17 cellular contexts compared by ENCODE assay signal in the genomic region with DNA sequence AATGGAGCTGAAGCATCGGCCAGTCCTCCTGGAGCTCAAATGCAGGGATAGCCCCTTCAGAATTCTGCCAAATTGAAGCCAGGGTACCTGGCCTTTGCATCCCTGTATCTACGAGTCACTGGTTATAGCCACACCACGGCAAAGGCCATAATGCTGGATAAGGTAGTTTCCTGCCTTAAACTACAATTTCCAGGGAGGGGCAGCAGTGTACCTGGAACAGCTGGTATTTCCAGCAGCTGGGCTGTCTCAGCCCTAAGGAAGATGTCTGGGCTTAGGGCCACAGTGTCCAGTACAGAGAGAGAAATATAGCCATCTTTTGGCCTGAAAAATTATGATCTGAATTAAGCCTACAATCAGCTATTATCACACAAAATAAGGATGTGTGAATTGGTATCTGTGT.
DNase-seq lines count a peak whose midpoint lies in the region; ATAC-seq and TF ChIP-seq lines count a peak whose summit lies in the region.
"Had no signal": no experiment of that assay in that cellular context is flagged by ENCODE, and none has a peak within 500 bp of the region (broad histone marks: within the 10 kb centered on the region; RNA-seq: fewer than 3 reads in every experiment).

No MANE protein-coding gene starts in this region.

- H3K9ac ChIP-seq in SK-N-SH: no peak overlapping the region

- no peaks in the 10 kb centered on the region for H4K20me1 ChIP-seq in SK-N-SH (ENCODE audit: insufficient read depth)

- WGBS in SK-N-SH (ENCODE audit: low lambda C conversion rate): 27% methylated on average over 3 of the region's 3 CpGs

- no peaks in the 10 kb centered on the region for H3K36me3 ChIP-seq in SK-N-SH (replicated peaks in 1 of 2; ENCODE audit: control insufficient read depth in 1 of 2, insufficient read depth in 2 of 2, low read length in 1 of 2)
- H3K36me3 ChIP-seq: brain microvascular endothelial cell, thyroid gland had no signal

- no peaks in the 10 kb centered on the region for H3K9me2 ChIP-seq in SK-N-SH

- DNase-seq in DMS153 (lab: John Stamatoyannopoulos, UW) (peak; percentile 29), HuH-7.5 (ENCODE audit: low spot score) (peak; percentile 17), WTC11 (ENCODE audit: low spot score) (peak; percentile 33), left kidney (ENCODE audit: low read depth, low spot score) (peak; percentile 7), SK-N-SH (no peak), foreskin melanocyte (no peak)
- DNase-seq: activated CD8-positive, alpha-beta T cell treated with anti-CD3 and anti-CD28 coated beads, Interleukin-2, amount 10 ng/mL, durations not matched to agents 7 days and 5 days; activated effector memory CD4-positive, alpha-beta T cell treated with anti-CD3 and anti-CD28 coated beads, Interleukin-2, amount 50 U/mL, for 16 hours; brain microvascular endothelial cell; DND-41; effector CD4-positive, alpha-beta T cell; foreskin fibroblast; NCI-H1092; psoas muscle; thyroid gland had no signal

- TF ChIP-seq CTCF in WTC11 (IDR thresholded peaks at IDR 0.05) (no peak), SK-N-SH (IDR thresholded peaks at IDR 0.05) (no peak)

- H2AFZ ChIP-seq in SK-N-SH (ENCODE audit: low read depth): no peak overlapping the region

- peaks cover 5% of the 10 kb centered on the region for H3K27me3 Mint-ChIP-seq in WTC11 (ENCODE audit: low read depth)

- H3K27ac ChIP-seq in SK-N-SH (ENCODE audit: low read depth in 2 of 2, low read length in 1 of 2): no peak overlapping the region
- H3K27ac ChIP-seq: brain microvascular endothelial cell, psoas muscle, thyroid gland had no signal

- H3K79me2 ChIP-seq in SK-N-SH (ENCODE audit: insufficient read depth): no peaks in the 10 kb centered on the region

- no peaks in the 10 kb centered on the region for H3K9me3 ChIP-seq in SK-N-SH
- H3K9me3 ChIP-seq: psoas muscle, thyroid gland had no signal

- ATAC-seq in WTC11 (peak; percentile 96), HG02798 (IDR thresholded peaks at IDR 0.05; ENCODE audit: poor library complexity, unreplicated experiment) (no peak), HG02852 (IDR thresholded peaks at IDR 0.05; ENCODE audit: unreplicated experiment) (no peak)
- ATAC-seq: activated CD8-positive, alpha-beta T cell treated with anti-CD3 and anti-CD28 coated beads, Interleukin-2, amount 10 ng/mL, durations not matched to agents 7 days and 5 days; psoas muscle had no signal

- H3K4me1 ChIP-seq in SK-N-SH (ENCODE audit: control insufficient read depth in 1 of 2, insufficient read depth in 2 of 2, low read depth in 1 of 2, low read length in 1 of 2): no peaks in the 10 kb centered on the region
- H3K4me1 ChIP-seq: psoas muscle, thyroid gland had no signal

- no peak overlapping the region for H3K4me3 Mint-ChIP-seq in WTC11
- H3K4me3 Mint-ChIP-seq: activated CD8-positive, alpha-beta T cell treated with anti-CD3 and anti-CD28 coated beads, Interleukin-2, amount 10 ng/mL, durations not matched to agents 7 days and 5 days had no signal

- H3F3A ChIP-seq in SK-N-SH (replicated peaks; ENCODE audit: insufficient read depth): no peaks in the 10 kb centered on the region

- H3K27ac Mint-ChIP-seq in WTC11: no peak overlapping the region
- H3K27ac Mint-ChIP-seq: activated CD8-positive, alpha-beta T cell treated with anti-CD3 and anti-CD28 coated beads, Interleukin-2, amount 10 ng/mL, durations not matched to agents 7 days and 5 days had no signal

- POLR2A ChIA-PET in WTC11 (lab: Charles Lee): no interaction called here
- POLR2A ChIA-PET in SK-N-SH (lab: Yijun Ruan, JAX): no interaction called here

- no peaks in the 10 kb centered on the region for H3K27me3 ChIP-seq in SK-N-SH (ENCODE audit: insufficient read depth)
- H3K27me3 ChIP-seq: brain microvascular endothelial cell, thyroid gland had no signal

- CTCF ChIA-PET in WTC11 (lab: Charles Lee): interaction anchor here (1.5 kb wide), 1 partner anchor 271 kb away, joined by 4 read pairs; no protein-coding TSS in a partner anchor
- CTCF ChIA-PET in SK-N-SH (lab: Yijun Ruan, JAX): no interaction called here

- H3K4me1 Mint-ChIP-seq in WTC11: peaks cover 17% of the 10 kb centered on the region

- H3K36me3 Mint-ChIP-seq in WTC11: no peaks in the 10 kb centered on the region

- no peak for TF ChIP-seq EP300 in SK-N-SH (IDR thresholded peaks at IDR 0.05; ENCODE audit: borderline replicate concordance in 1 of 2, low read depth in 1 of 2, low read length in 1 of 2)

- no peak for TF ChIP-seq RAD21 in SK-N-SH (IDR thresholded peaks at IDR 0.05; ENCODE audit: low read length)

- no peak overlapping the region for H3K4me3 ChIP-seq in SK-N-SH (ENCODE audit: low read depth in 2 of 2, low read length in 1 of 2)
- H3K4me3 ChIP-seq: psoas muscle, thyroid gland had no signal

- no peak overlapping the region for H3K4me2 ChIP-seq in SK-N-SH

- no peaks in the 10 kb centered on the region for H3K9me3 Mint-ChIP-seq in WTC11

TF ChIP-seq in WTC11, 78 proteins besides CTCF, POLR2A, EP300 and RAD21 (continues in another document):
- TF ChIP-seq ERG (CRISPR knock-in tag; IDR thresholded peaks at IDR 0.05): no peak
- TF ChIP-seq EMX1 (CRISPR knock-in tag; IDR thresholded peaks at IDR 0.05): no peak
- no peak for TF ChIP-seq NFATC4 (CRISPR knock-in tag; IDR thresholded peaks at IDR 0.05)

TF ChIP-seq in SK-N-SH, 30 proteins besides CTCF, POLR2A, EP300 and RAD21:
- no peak for TF ChIP-seq MAX (IDR thresholded peaks at IDR 0.05; ENCODE audit: low read depth)
- no peak for TF ChIP-seq MEF2A (IDR thresholded peaks at IDR 0.05; ENCODE audit: borderline replicate concordance, low read depth)
- TF ChIP-seq PBX3 (IDR thresholded peaks at IDR 0.05): no peak
TF ChIP-seq in SK-N-SH: peak in this region for 0.

Comparison
In these comparisons a context has a peak if more than half of its experiments do, and no peak if none do; other contexts are left out.
1. DNase-seq: peak in DMS153 (single experiment), HuH-7.5 (single experiment), WTC11 (single experiment) and left kidney (single experiment); none in SK-N-SH (single experiment) and foreskin melanocyte (single experiment).